In the genomic region with DNA sequence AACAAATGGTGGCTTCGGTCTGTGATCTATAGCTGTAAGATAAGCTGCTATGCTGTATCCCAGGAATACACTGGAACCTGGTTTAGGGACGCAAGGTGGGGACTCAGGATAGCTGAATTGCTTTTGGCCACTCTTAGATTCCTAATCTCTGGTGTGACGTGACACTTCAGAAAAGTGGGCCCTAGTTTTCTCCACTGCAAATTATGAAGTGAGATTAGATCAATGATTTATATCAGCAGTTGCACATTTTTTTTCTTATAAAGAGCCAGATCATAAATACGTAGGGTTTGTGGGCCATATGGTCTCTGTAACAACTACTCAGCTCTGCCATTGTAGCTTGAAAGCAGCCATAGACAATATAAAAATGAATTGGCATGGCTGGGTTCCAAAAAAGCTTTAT, we compare ENCODE assay signal across 21 cellular contexts.
"Had no signal": no experiment of that assay in that cellular context is flagged by ENCODE, and none has a peak within 500 bp of the region (broad histone marks: within the 10 kb centered on the region; RNA-seq: fewer than 3 reads in every experiment).

No MANE protein-coding gene starts in this region.

- H3K4me1 ChIP-seq: SJSA1 had no signal

- H3K27me3 ChIP-seq: MG63, SJSA1 had no signal

- H3K36me3 ChIP-seq: MG63, SJSA1 had no signal

- H3K4me3 ChIP-seq: MG63, SJSA1 had no signal

- H3K27ac ChIP-seq: SJSA1 had no signal

- ATAC-seq: HepG2 had no signal

- DNase-seq: IMR-90, Karpas-422, KG1, MG63, NCI-H1092, NCI-H1105 treated with DMSO at 0.1 percent for 48 hours, NCI-H1417 treated with DMSO at 0.1 percent for 48 hours, NCI-H146, NCI-H187 treated with DMSO at 0.1 percent for 48 hours, NCI-H2029 treated with DMSO at 0.1 percent for 48 hours, NCI-H2171 treated with DMSO at 0.1 percent for 48 hours, NCI-H345, NCI-H510A, NCI-H524 treated with DMSO at 0.1 percent for 48 hours, NCI-H69, NCI-H774, Right ventricle myocardium superior, RPMI8226, SIG-M5 had no signal
